ENCODE assay signal across 34 cellular contexts in the genomic region with DNA sequence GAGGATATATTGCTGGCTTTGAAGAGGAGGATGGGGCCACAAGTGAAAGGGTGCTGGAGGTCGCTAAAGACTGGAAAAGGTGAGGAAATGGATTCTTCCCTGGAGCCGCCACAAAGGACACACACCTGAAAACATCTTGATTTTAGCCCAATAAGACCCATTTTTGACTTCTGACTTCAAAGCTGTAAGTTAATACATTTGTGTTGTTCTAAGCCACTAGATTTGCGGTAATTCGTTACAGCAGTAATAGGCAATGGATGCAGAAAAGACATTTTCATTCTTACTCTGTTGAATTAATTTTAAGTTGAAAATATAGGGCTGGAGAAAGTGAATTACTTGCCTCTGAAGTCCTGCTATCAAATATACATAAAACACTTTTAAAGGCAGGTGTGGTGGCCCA.
"Had no signal": no experiment of that assay in that cellular context is flagged by ENCODE, and none has a peak within 500 bp of the region (broad histone marks: within the 10 kb centered on the region; RNA-seq: fewer than 3 reads in every experiment).

No MANE protein-coding gene starts in this region.

- H3K27ac ChIP-seq: adrenal gland, ascending aorta, body of pancreas, brain microvascular endothelial cell, breast epithelium, cardiac muscle cell had no signal

- H3K27me3 ChIP-seq: adrenal gland, ascending aorta, body of pancreas, breast epithelium, cardiac muscle cell had no signal

- H3K36me3 ChIP-seq: adrenal gland, ascending aorta, brain microvascular endothelial cell, breast epithelium, cardiac muscle cell had no signal

- H3K4me3 ChIP-seq: adrenal gland, ascending aorta, body of pancreas, breast epithelium, cardiac muscle cell had no signal

- FAIRE-seq: astrocyte, bronchial epithelial cell had no signal

- DNase-seq: activated effector memory CD4-positive, alpha-beta T cell treated with anti-CD3 and anti-CD28 coated beads, Interleukin-2, amount 50 U/mL, for 16 hours; activated effector memory CD4-positive, alpha-beta T cell treated with Interleukin-2 at 50 U/mL for 16 hours; activated gamma-delta T cell; activated gamma-delta T cell treated with Interleukin-2 at 50 U/mL for 16 hours; activated naive CD4-positive, alpha-beta T cell; activated naive CD4-positive, alpha-beta T cell treated with anti-CD3 and anti-CD28 coated beads for 36 hours; activated naive CD4-positive, alpha-beta T cell treated with anti-CD3 and anti-CD28 coated beads, Interleukin-2, amount 10 ng/mL, durations not matched to agents 7 days and 5 days; activated naive CD4-positive, alpha-beta T cell treated with anti-CD3 and anti-CD28 coated beads, Interleukin-2, amount 50 U/mL, for 16 hours; activated naive CD4-positive, alpha-beta T cell treated with Interleukin-2 at 50 U/mL for 16 hours; activated naive CD8-positive, alpha-beta T cell treated with anti-CD3 and anti-CD28 coated beads for 36 hours; activated naive CD8-positive, alpha-beta T cell treated with anti-CD3 and anti-CD28 coated beads, Interleukin-2, amount 10 ng/mL, durations not matched to agents 7 days and 5 days; activated naive CD8-positive, alpha-beta T cell treated with anti-CD3 and anti-CD28 coated beads, Interleukin-2, amount 50 U/mL, for 24 hours; activated T-cell treated with anti-CD3 and anti-CD28 coated beads, Interleukin-2, amount 50 U/mL, for 1 hour; activated T-cell treated with anti-CD3 and anti-CD28 coated beads, Interleukin-2, amount 50 U/mL, for 24 hours; activated T-cell treated with anti-CD3 and anti-CD28 coated beads, Interleukin-2, amount 50 U/mL, for 4 hours; activated T-cell treated with anti-CD3 and anti-CD28 coated beads, Interleukin-2, amount 50 U/mL, for 48 hours; activated T-cell treated with anti-CD3 and anti-CD28 coated beads, Interleukin-2, amount 50 U/mL, for 72 hours; adrenal gland; amniotic stem cell; amygdala; anterior cingulate cortex; aorta; body of pancreas; brain microvascular endothelial cell; caudate nucleus; central memory CD4-positive, alpha-beta T cell; cerebellar nuclear complex had no signal

- H3K9me3 ChIP-seq: adrenal gland, ascending aorta, body of pancreas, breast epithelium had no signal

- ATAC-seq: activated naive CD4-positive, alpha-beta T cell treated with anti-CD3 and anti-CD28 coated beads, Interleukin-2, amount 50 U/mL, for 72 hours; activated naive CD8-positive, alpha-beta T cell treated with anti-CD3 and anti-CD28 coated beads, Interleukin-2, amount 50 U/mL, for 24 hours; activated T-cell treated with anti-CD3 and anti-CD28 coated beads, Interleukin-2, amount 50 U/mL, for 4 hours; activated T-cell treated with anti-CD3 and anti-CD28 coated beads, Interleukin-2, amount 50 U/mL, for 72 hours; activated T-helper 17 cell treated with anti-CD3 and anti-CD28 coated beads, Interleukin-2, amount 50 U/mL, for 72 hours; body of pancreas had no signal

- H3K4me1 ChIP-seq: adrenal gland, ascending aorta, body of pancreas, breast epithelium had no signal
